23 cellular contexts compared by ENCODE assay signal in genomic region chr2:169979025-169979424, GRCh38.
"Had no signal": no experiment of that assay in that cellular context is flagged by ENCODE, and none has a peak within 500 bp of the region (broad histone marks: within the 10 kb centered on the region; RNA-seq: fewer than 3 reads in every experiment).

No MANE protein-coding gene starts in this region.

- H3K9me3 ChIP-seq: gastrocnemius medialis, right lobe of liver had no signal

- H3K4me1 ChIP-seq: gastrocnemius medialis, left lung, parathyroid adenoma, right lobe of liver, tibial nerve, upper lobe of left lung had no signal

- H3K9ac ChIP-seq: parathyroid adenoma had no signal

- H3K27ac ChIP-seq: epithelial cell of prostate, gastrocnemius medialis, left lung, neutrophil, parathyroid adenoma, right lobe of liver, thoracic aorta, tibial nerve, upper lobe of left lung had no signal

- DNase-seq: cerebellar nuclear complex; effector CD8-positive, alpha-beta T cell; gastrocnemius medialis; head of caudate nucleus; kidney; left cardiac atrium; left lung; mesenchymal stem cell; mucosa of descending colon; naive B cell; right lobe of liver; stimulated activated CD4-positive, alpha-beta T cell treated with anti-CD3 and anti-CD28 coated beads, Interleukin-12 subunit alpha, Interleukin-12 subunit beta, amount 100 ng/mL, for 4 hours; stimulated activated CD4-positive, alpha-beta T cell treated with anti-CD3 and anti-CD28 coated beads, Interleukin-1b, Interleukin-23, amount 100 ng/mL, for 48 hours; stimulated activated CD4-positive, alpha-beta T cell treated with anti-CD3 and anti-CD28 coated beads, Interleukin-4, amount 100 ng/mL, for 1 hour; upper lobe of left lung had no signal

- H3K4me2 ChIP-seq: smooth muscle cell had no signal

- H3K4me3 ChIP-seq: gastrocnemius medialis, left lung, mucosa of descending colon, right lobe of liver, smooth muscle cell, thoracic aorta, tibial nerve, upper lobe of left lung had no signal

- H3K27me3 ChIP-seq: gastrocnemius medialis, left lung, neutrophil, right lobe of liver, tibial nerve, upper lobe of left lung had no signal

- H3K36me3 ChIP-seq: neutrophil, right lobe of liver, thoracic aorta had no signal

- FAIRE-seq: colon, kidney, urothelium cell line had no signal

- H2AFZ ChIP-seq: parathyroid adenoma had no signal
